24 cellular contexts compared by ENCODE assay signal in genomic region chr5:120779674-120780073, GRCh38.
DNase-seq lines count a peak whose midpoint lies in the region; ATAC-seq and TF ChIP-seq lines count a peak whose summit lies in the region.
"Had no signal": no experiment of that assay in that cellular context is flagged by ENCODE, and none has a peak within 500 bp of the region (broad histone marks: within the 10 kb centered on the region; RNA-seq: fewer than 3 reads in every experiment).

No MANE protein-coding gene starts in this region.

- intact Hi-C loops in PC-3 (cut with micrococcal nuclease) (no loop called here), dorsolateral prefrontal cortex (cut with DNase I) (no loop called here)

- DNase-seq in ELR (ENCODE audit: low read depth) = peak; percentile 40
- DNase-seq in PC-3 = peak; percentile 10
- no peak for DNase-seq in dorsolateral prefrontal cortex
- DNase-seq in osteoblast (ENCODE audit: insufficient read length, low spot score, missing footprints) = peak; percentile 82
- DNase-seq in H7 = no peak
- DNase-seq in activated CD4-positive, alpha-beta T cell treated with anti-CD3 and anti-CD28 coated beads, Interleukin-2, amount 50 U/mL, for 1 hour = no peak
- DNase-seq: activated CD4-positive, alpha-beta memory T cell treated with anti-CD3 and anti-CD28 coated beads, Interleukin-2, amount 10 ng/mL, durations not matched to agents 7 days and 5 days; activated naive CD4-positive, alpha-beta T cell treated with anti-CD3 and anti-CD28 coated beads for 36 hours; activated T-cell treated with anti-CD3 and anti-CD28 coated beads, Interleukin-2, amount 50 U/mL, for 1 hour; BE2C; body of pancreas; Calu3; erythroblast; heart left ventricle; MV-4-11; NCI-H187 treated with DMSO at 0.1 percent for 48 hours; NCI-H446 treated with DMSO at 0.1 percent for 48 hours; posterior cingulate gyrus; stimulated activated CD4-positive, alpha-beta T cell treated with anti-CD3 and anti-CD28 coated beads, Interleukin-4, amount 100 ng/mL, for 24 hours had no signal

- no peaks in the 10 kb centered on the region for H3K9me2 ChIP-seq in PC-3 (replicated peaks; ENCODE audit: low read length)

- no TSS peak for BruUV-seq in PC-3 (replicated peaks; lab: Mats Ljungman, UMichigan)

- no peak overlapping the region for H3K4me3 ChIP-seq in PC-3 (ENCODE audit: low read length)
- H3K4me3 ChIP-seq in dorsolateral prefrontal cortex = peak overlapping the region in 53 of 59 donors; percentile 0 to 60 (median 35)
- peak overlapping the region; percentile 60 for H3K4me3 ChIP-seq in osteoblast (ENCODE audit: insufficient read depth, low read length)
- no peak overlapping the region for H3K4me3 ChIP-seq in H7 (ENCODE audit: insufficient read depth, low read depth, low read length)
- H3K4me3 ChIP-seq: body of pancreas, heart left ventricle, skin epidermis, vagina had no signal

- H3K79me2 ChIP-seq in PC-3 (ENCODE audit: low read length) = no peaks in the 10 kb centered on the region
- H3K79me2 ChIP-seq in osteoblast (ENCODE audit: insufficient read depth, low read length) = no peaks in the 10 kb centered on the region

- no peaks in the 10 kb centered on the region for H3F3A ChIP-seq in PC-3 (ENCODE audit: low read length, unreplicated experiment)

- H4K20me1 ChIP-seq in PC-3 (ENCODE audit: low read length) (no peaks in the 10 kb centered on the region), osteoblast (ENCODE audit: insufficient read depth, low read length) (no peaks in the 10 kb centered on the region)

- H3K4me2 ChIP-seq in PC-3 (ENCODE audit: low read length) = no peak overlapping the region
- peak overlapping the region; percentile 87 for H3K4me2 ChIP-seq in osteoblast (ENCODE audit: insufficient read depth, low read length)

- H2AFZ ChIP-seq in PC-3 (ENCODE audit: low read length) (no peak overlapping the region), osteoblast (ENCODE audit: low read length) (peak overlapping the region; percentile 67)

- H3K27me3 ChIP-seq in PC-3 (ENCODE audit: low read length) (no peaks in the 10 kb centered on the region), dorsolateral prefrontal cortex (no peaks in the 10 kb centered on the region), osteoblast (ENCODE audit: insufficient read depth, low read length) (no peaks in the 10 kb centered on the region), H7 (ENCODE audit: control insufficient read depth, insufficient read depth, low read length) (no peaks in the 10 kb centered on the region)
- H3K27me3 ChIP-seq: BE2C, body of pancreas, heart left ventricle, vagina had no signal

- TF ChIP-seq CTCF in PC-3 (conservative IDR thresholded peaks at IDR 0.05; ENCODE audit: low read depth, low read length) (no peak), dorsolateral prefrontal cortex (IDR thresholded peaks at IDR 0.05 in 54 of 56, conservative IDR thresholded peaks at IDR 0.05 in 2 of 56; ENCODE audit: low read depth in 1 of 56, partially characterized antibody in 56 of 56) (no peak), osteoblast (IDR thresholded peaks at IDR 0.05; ENCODE audit: extremely low read depth, low read depth, low read length) (no peak)

- CTCF ChIA-PET in PC-3 (lab: Charles Lee) = no interaction called here

- H3K9me3 ChIP-seq in PC-3 (ENCODE audit: low read length) (no peaks in the 10 kb centered on the region), osteoblast (ENCODE audit: low read depth, low read length) (no peaks in the 10 kb centered on the region)
- H3K9me3 ChIP-seq: BE2C, body of pancreas, heart left ventricle, vagina had no signal

- H3K4me1 ChIP-seq in PC-3 (ENCODE audit: insufficient read depth, low read length) (no peaks in the 10 kb centered on the region), osteoblast (ENCODE audit: insufficient read depth, low read length) (peaks cover 28% of the 10 kb centered on the region)
- H3K4me1 ChIP-seq: body of pancreas, vagina had no signal

- no peak overlapping the region for H3K27ac ChIP-seq in PC-3 (ENCODE audit: low read length)
- no peak overlapping the region for H3K27ac ChIP-seq in dorsolateral prefrontal cortex
- H3K27ac ChIP-seq in osteoblast (ENCODE audit: low read depth, low read length) = peak overlapping the region; percentile 78
- H3K27ac ChIP-seq: body of pancreas, heart left ventricle, vagina had no signal

- ATAC-seq in PC-3 (no peak; the same call in 1 of the 2 replicates), HG02884 (IDR thresholded peaks at IDR 0.05; ENCODE audit: unreplicated experiment) (no peak), HG03442 (IDR thresholded peaks at IDR 0.05; ENCODE audit: unreplicated experiment) (no peak)
- ATAC-seq: body of pancreas, Right ventricle myocardium inferior had no signal

- H3K36me3 ChIP-seq in PC-3 (ENCODE audit: low read depth, low read length) = no peaks in the 10 kb centered on the region
- H3K36me3 ChIP-seq in osteoblast (ENCODE audit: insufficient read depth, low read length) = no peaks in the 10 kb centered on the region
- no peaks in the 10 kb centered on the region for H3K36me3 ChIP-seq in H7 (replicated peaks; ENCODE audit: control insufficient read depth, insufficient read depth, low read length)
- H3K36me3 ChIP-seq: BE2C, heart left ventricle, vagina had no signal

- POLR2A ChIA-PET in PC-3 (lab: Charles Lee; ENCODE audit: unreplicated experiment) = no interaction called here

- no peak overlapping the region for H3K9ac ChIP-seq in PC-3 (ENCODE audit: low read length)

Comparison
In these comparisons a context has a peak if more than half of its experiments do, and no peak if none do; other contexts are left out.
1. DNase-seq: peak in ELR (single experiment), PC-3 (single experiment) and osteoblast (single experiment); none in dorsolateral prefrontal cortex (0 of 10), H7 (single experiment) and activated CD4-positive, alpha-beta T cell treated with anti-CD3 and anti-CD28 coated beads, Interleukin-2, amount 50 U/mL, for 1 hour (single experiment).
2. H3K4me3 ChIP-seq: peak in dorsolateral prefrontal cortex (53 of 59) and osteoblast (single experiment); none in PC-3 (single experiment) and H7 (single experiment).